Comparison of ENCODE assay signal across 1 cellular context in genomic region chr2:191693778-191694177, GRCh38.
TF ChIP-seq lines count a peak whose summit lies in the region.

No MANE protein-coding gene starts in this region.

TF ChIP-seq in WTC11, 78 proteins besides CTCF, POLR2A, EP300 and RAD21 (continued from another document):
- TF ChIP-seq FOXK1 (CRISPR knock-in tag; IDR thresholded peaks at IDR 0.05) (no peak), ATF1 (CRISPR knock-in tag; IDR thresholded peaks at IDR 0.05) (no peak), RELA (CRISPR knock-in tag; IDR thresholded peaks at IDR 0.05; ENCODE audit: borderline replicate concordance) (no peak), EMX1 (CRISPR knock-in tag; IDR thresholded peaks at IDR 0.05) (no peak), ZNF396 (CRISPR knock-in tag; IDR thresholded peaks at IDR 0.05; ENCODE audit: borderline replicate concordance) (no peak), ZNF532 (CRISPR knock-in tag; IDR thresholded peaks at IDR 0.05; ENCODE audit: borderline replicate concordance) (no peak), IRF2 (CRISPR knock-in tag; IDR thresholded peaks at IDR 0.05; ENCODE audit: borderline replicate concordance, low read depth) (no peak), TEAD1 (CRISPR knock-in tag; IDR thresholded peaks at IDR 0.05) (no peak), AFF4 (CRISPR knock-in tag; IDR thresholded peaks at IDR 0.05; ENCODE audit: borderline replicate concordance) (no peak)
TF ChIP-seq in WTC11: peak in this region for 0.
